8 cellular contexts compared by ENCODE assay signal in genomic region chr14:32711103-32711680, GRCh38.
DNase-seq lines count a peak whose midpoint lies in the region; ATAC-seq lines count a peak whose summit lies in the region.

No MANE protein-coding gene starts in this region.

- H3K27me3 ChIP-seq in endocrine pancreas (ENCODE audit: control insufficient read depth, insufficient read depth, low read length) (no peaks in the 10 kb centered on the region), mucosa of stomach (ENCODE audit: control insufficient read depth, insufficient read depth, low read length) (no peaks in the 10 kb centered on the region)

- peaks cover 4% of the 10 kb centered on the region for H3K4me1 ChIP-seq in endocrine pancreas (ENCODE audit: control insufficient read depth, insufficient read depth, low read length)
- H3K4me1 ChIP-seq in mucosa of stomach (ENCODE audit: control insufficient read depth, insufficient read depth, low read length) = no peaks in the 10 kb centered on the region

- H3K36me3 ChIP-seq in endocrine pancreas (ENCODE audit: control insufficient read depth, insufficient read depth, low read length) = no peaks in the 10 kb centered on the region
- H3K36me3 ChIP-seq in mucosa of stomach (ENCODE audit: control insufficient read depth, insufficient read depth, low read length) = no peaks in the 10 kb centered on the region

- H3K9ac ChIP-seq in endocrine pancreas (ENCODE audit: control insufficient read depth, insufficient read depth, low read length) (no peak overlapping the region), mucosa of stomach (ENCODE audit: low read length) (no peak overlapping the region)

- no peak for ATAC-seq in GM19463 (IDR thresholded peaks at IDR 0.05; ENCODE audit: unreplicated experiment)

- peak; percentile 15 for DNase-seq in stimulated activated CD4-positive, alpha-beta T cell treated with anti-CD3 and anti-CD28 coated beads, Interleukin-15, amount 100 ng/mL, for 24 hours
- DNase-seq in stimulated activated CD4-positive, alpha-beta T cell treated with anti-CD3 and anti-CD28 coated beads, Interleukin-1b, Interleukin-23, amount 100 ng/mL, for 48 hours = no peak
- DNase-seq in HT1080 (ENCODE audit: low read depth) (peak; percentile 39), OCI-M1 (lab: John Stamatoyannopoulos, UW) (peak; percentile 62), hepatic stellate cell (ENCODE audit: low spot score) (no peak)

- H3K4me3 ChIP-seq in endocrine pancreas (ENCODE audit: control insufficient read depth, insufficient read depth, low read length) (peak overlapping the region; percentile 62), mucosa of stomach (ENCODE audit: low read length) (peak overlapping the region; percentile 9)

- H3K9me3 ChIP-seq in endocrine pancreas (ENCODE audit: control insufficient read depth, low read length) (no peaks in the 10 kb centered on the region), mucosa of stomach (ENCODE audit: control insufficient read depth, low read length) (no peaks in the 10 kb centered on the region)

Comparison
In these comparisons a context has a peak if more than half of its experiments do, and no peak if none do; other contexts are left out.
1. DNase-seq: peak in stimulated activated CD4-positive, alpha-beta T cell treated with anti-CD3 and anti-CD28 coated beads, Interleukin-15, amount 100 ng/mL, for 24 hours (single experiment), HT1080 (single experiment) and OCI-M1 (single experiment); none in stimulated activated CD4-positive, alpha-beta T cell treated with anti-CD3 and anti-CD28 coated beads, Interleukin-1b, Interleukin-23, amount 100 ng/mL, for 48 hours (single experiment) and hepatic stellate cell (single experiment).